In the genomic region with DNA sequence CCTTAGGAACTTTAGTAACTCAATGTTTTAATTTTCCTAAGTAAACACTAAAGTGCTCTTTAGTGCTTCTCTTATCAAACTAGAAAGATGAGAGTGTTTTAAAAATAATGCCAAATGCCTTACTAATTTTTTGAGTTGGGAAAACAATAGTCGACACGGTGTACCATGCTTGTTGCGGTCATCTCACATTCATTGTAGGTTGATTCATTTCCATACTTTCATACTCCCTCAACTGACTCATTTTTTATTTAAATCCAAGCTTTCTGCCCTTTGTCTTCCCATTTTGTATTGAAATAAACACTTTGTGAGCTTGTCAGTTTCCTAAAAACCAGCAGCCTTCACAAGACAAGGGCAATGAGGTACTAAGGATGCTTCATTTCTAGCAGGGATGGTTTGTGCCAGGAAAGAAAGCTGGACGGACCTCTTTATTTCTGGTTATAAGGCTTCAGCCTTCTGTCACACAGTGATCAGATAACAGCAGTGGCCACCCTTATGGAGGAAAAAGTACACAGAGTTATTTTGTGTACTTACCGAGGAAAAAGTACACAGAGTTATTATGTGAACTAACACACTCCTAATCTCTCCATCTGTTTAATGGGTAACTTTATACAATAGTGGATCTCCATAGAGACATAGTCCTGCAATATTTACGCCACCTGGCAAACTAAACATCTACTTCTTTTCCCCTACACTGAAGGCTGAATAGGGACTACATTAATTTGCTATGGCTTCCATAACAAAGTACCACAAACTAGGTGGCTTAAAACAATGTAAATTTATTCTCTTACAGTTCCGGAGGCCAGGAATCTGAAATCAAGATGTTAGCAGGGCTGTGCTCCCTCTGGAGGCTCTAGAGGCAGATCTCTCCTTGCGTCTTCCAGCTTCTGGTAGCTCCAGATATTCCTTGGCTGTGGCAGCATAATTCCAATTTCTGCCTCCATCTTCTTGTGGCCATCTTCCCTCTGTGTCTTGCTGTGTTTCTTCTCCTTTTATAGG, we compare ENCODE assay signal across 10 cellular contexts. TPM values are rescaled to one million over a fixed set of nuclear protein-coding genes. Genes with fewer than 3 reads are reported as not detected.
DNase-seq lines count a peak whose midpoint lies in the region; ATAC-seq, FAIRE-seq and TF ChIP-seq lines count a peak whose summit lies in the region.
"Had no signal": no experiment of that assay in that cellular context is flagged by ENCODE, and none has a peak within 500 bp of the region (broad histone marks: within the 10 kb centered on the region; RNA-seq: fewer than 3 reads in every experiment).

No MANE protein-coding gene starts in this region.

- no TSS peak for BruUV-seq in OCI-LY7 (replicated peaks; lab: Mats Ljungman, UMichigan)

- H3K4me3 ChIP-seq in bronchial epithelial cell (ENCODE audit: low read depth, low read length) (no peak overlapping the region), mucosa of descending colon (no peak overlapping the region), OCI-LY7 (ENCODE audit: low read depth, low read length, poor library complexity, severe bottlenecking) (no peak overlapping the region)
- H3K4me3 ChIP-seq: MG63 had no signal

- POLR2A ChIA-PET in OCI-LY7 (lab: Charles Lee), result interaction anchor here (0.5 kb wide), 1 partner anchor 43 kb away, joined by 3 read pairs; no protein-coding TSS in a partner anchor

- peaks cover 2% of the 10 kb centered on the region for H3K27me3 ChIP-seq in bronchial epithelial cell (ENCODE audit: control insufficient read depth, insufficient read depth, low read length)
- H3K27me3 ChIP-seq: MG63 had no signal

- H3K9me2 ChIP-seq in OCI-LY7 (ENCODE audit: insufficient read depth, low read length), result no peaks in the 10 kb centered on the region

- H4K20me1 ChIP-seq in OCI-LY7 (ENCODE audit: insufficient read depth, low read length), result no peaks in the 10 kb centered on the region

- H3K36me3 ChIP-seq in bronchial epithelial cell (ENCODE audit: control insufficient read depth, insufficient read depth, low read length), result no peaks in the 10 kb centered on the region
- no peaks in the 10 kb centered on the region for H3K36me3 ChIP-seq in mucosa of descending colon (ENCODE audit: low read depth)
- H3K36me3 ChIP-seq in OCI-LY7 (ENCODE audit: insufficient read depth, low read length), result no peaks in the 10 kb centered on the region
- H3K36me3 ChIP-seq: MG63 had no signal

- H3K27ac ChIP-seq in OCI-LY7 (ENCODE audit: low read depth, low read length, poor library complexity, severe bottlenecking), result no peak overlapping the region

- H3K9me3 ChIP-seq in mucosa of descending colon (peaks cover 2% of the 10 kb centered on the region), OCI-LY7 (ENCODE audit: low read length) (no peaks in the 10 kb centered on the region)
- H3K9me3 ChIP-seq: MG63 had no signal

- H3K4me1 ChIP-seq in mucosa of descending colon (ENCODE audit: low read depth) (no peaks in the 10 kb centered on the region), OCI-LY7 (ENCODE audit: insufficient read depth, low read length, poor library complexity, severe bottlenecking) (no peaks in the 10 kb centered on the region)

- intact Hi-C loops in mucosa of descending colon (cut with DNase I, micrococcal nuclease), result loop anchor here (10.0 kb wide), 1 partner anchor 301 kb away; no protein-coding TSS in a partner anchor
- intact Hi-C loops in OCI-LY7 (cut with micrococcal nuclease; ENCODE audit: unreplicated experiment), result no loop called here

- H2AFZ ChIP-seq in OCI-LY7 (ENCODE audit: low read length), result no peak overlapping the region

- TF ChIP-seq CTCF in bronchial epithelial cell (IDR thresholded peaks at IDR 0.05; ENCODE audit: insufficient read depth, low read length, severe bottlenecking) (no peak), mucosa of descending colon (IDR thresholded peaks at IDR 0.05) (no peak), OCI-LY7 (conservative IDR thresholded peaks at IDR 0.05; ENCODE audit: low read length) (no peak)

- H3K4me2 ChIP-seq in OCI-LY7 (ENCODE audit: low read length), result no peak overlapping the region

- ATAC-seq in mucosa of descending colon, result peak; percentile 92

- no peak for FAIRE-seq in bronchial epithelial cell (lab: Jason Lieb, UNC)

- peak; percentile 67 for DNase-seq in DMS 273 treated with DMSO at 0.1 percent for 48 hours (lab: John Stamatoyannopoulos, UW)
- peak; percentile 60 to 90 for DNase-seq in NCI-H2081 (lab: John Stamatoyannopoulos, UW)
- peak; percentile 66 for DNase-seq in bronchial epithelial cell (ENCODE audit: low read depth)
- DNase-seq in mucosa of descending colon, result no peak
- DNase-seq in ecto neural progenitor cell (ENCODE audit: low spot score), result no peak
- no peak for DNase-seq in mesenteric fat pad (ENCODE audit: low spot score)
- no peak for DNase-seq in OCI-M1 (lab: John Stamatoyannopoulos, UW)
- DNase-seq in OCI-LY7 (ENCODE audit: low spot score), result no peak
- DNase-seq: MG63 had no signal

- CTCF ChIA-PET in OCI-LY7 (lab: Charles Lee; ENCODE audit: unreplicated experiment), result no interaction called here

- no peaks in the 10 kb centered on the region for H3K79me2 ChIP-seq in OCI-LY7 (ENCODE audit: insufficient read depth, low read depth, low read length)

RNA-seq across cellular contexts. Expression of gene CCDC190, which starts 13.0 kb away (rescaled TPM):
- not detected in 2 replicates for total RNA-seq in bronchial epithelial cell
- total RNA-seq in mucosa of descending colon, result not detected
- not detected for total RNA-seq in mesenteric fat pad
- not detected in 2 replicates for total RNA-seq in OCI-LY7 (2014; rRNA removed; shearing (Covaris generic))
- not detected in 2 replicates for total RNA-seq in OCI-LY7 (2022)
- total RNA-seq: dermis microvascular lymphatic vessel endothelial cell had no signal

Comparison
In these comparisons a context has a peak if more than half of its experiments do, and no peak if none do; other contexts are left out.
1. DNase-seq: peak in DMS 273 treated with DMSO at 0.1 percent for 48 hours (single experiment), NCI-H2081 (2 of 2) and bronchial epithelial cell (single experiment); none in mucosa of descending colon (0 of 3), ecto neural progenitor cell (single experiment), mesenteric fat pad (single experiment), OCI-M1 (single experiment) and OCI-LY7 (single experiment).